Comparison of ENCODE assay signal across 10 cellular contexts in genomic region chr5:40991168-40991980, GRCh38.
DNase-seq lines count a peak whose midpoint lies in the region; ATAC-seq and TF ChIP-seq lines count a peak whose summit lies in the region.
"Had no signal": no experiment of that assay in that cellular context is flagged by ENCODE, and none has a peak within 500 bp of the region (broad histone marks: within the 10 kb centered on the region; RNA-seq: fewer than 3 reads in every experiment).

No MANE protein-coding gene starts in this region.

- peaks cover 5% of the 10 kb centered on the region for H3K9me3 Mint-ChIP-seq in neural crest cell

- no peak for TF ChIP-seq POLR2A in adrenal gland (IDR thresholded peaks at IDR 0.05)

- H3K36me3 Mint-ChIP-seq in neural crest cell (ENCODE audit: low read depth), result no peaks in the 10 kb centered on the region

- H3K27me3 ChIP-seq in adrenal gland, result no peaks in the 10 kb centered on the region

- H3K27ac Mint-ChIP-seq in neural crest cell (ENCODE audit: unreplicated experiment), result peak overlapping the region; percentile 10
- H3K27ac Mint-ChIP-seq: activated B cell treated with CpG ODN at 0.5 μM for 24 hours had no signal

- peak; percentile 36 to 88 (median 70) for DNase-seq in adrenal gland
- peak; percentile 86 for DNase-seq in fibroblast of the conjunctiva (ENCODE audit: low read depth)
- no peak for DNase-seq in neural crest cell (ENCODE audit: low read depth, low spot score)
- peak; percentile 77 for DNase-seq in ureter (ENCODE audit: low spot score)
- DNase-seq in activated CD4-positive, CD25-positive, alpha-beta regulatory T cell (lab: John Stamatoyannopoulos, UW), result no peak
- no peak for DNase-seq in GM03348 (ENCODE audit: low spot score)
- no peak for DNase-seq in activated T-cell treated with anti-CD3 and anti-CD28 coated beads, Interleukin-2, amount 50 U/mL, for 48 hours
- DNase-seq: activated B cell treated with CpG ODN at 0.5 μM for 24 hours, NCI-H69 had no signal

- H3K36me3 ChIP-seq in adrenal gland (replicated peaks in 1 of 2), result no peaks in the 10 kb centered on the region

- TF ChIP-seq CTCF in adrenal gland (IDR thresholded peaks at IDR 0.05), result peak in 1 of 6 experiments; percentile 21
- TF ChIP-seq CTCF in neural crest cell (conservative IDR thresholded peaks at IDR 0.05), result no peak

- H3K27ac ChIP-seq in adrenal gland, result peak overlapping the region; percentile 3 to 85 (median 75)

- no peak overlapping the region for H3K4me3 ChIP-seq in adrenal gland

- no peaks in the 10 kb centered on the region for H3K9me3 ChIP-seq in adrenal gland (replicated peaks in 1 of 3)

- H3K4me1 Mint-ChIP-seq in neural crest cell, result peaks cover 19% of the 10 kb centered on the region
- H3K4me1 Mint-ChIP-seq: activated B cell treated with CpG ODN at 0.5 μM for 24 hours had no signal

- H3K4me1 ChIP-seq in adrenal gland (replicated peaks in 1 of 2), result peaks cover 18 to 32% of the 10 kb centered on the region in 2 donors

- no peak overlapping the region for H3K4me3 Mint-ChIP-seq in neural crest cell
- H3K4me3 Mint-ChIP-seq: activated B cell treated with CpG ODN at 0.5 μM for 24 hours had no signal

- 4 to 29% (median 14%) methylated on average over 2 of the region's 2 CpGs for WGBS in adrenal gland, 4 donors

- ATAC-seq in HG03025 (IDR thresholded peaks at IDR 0.05; ENCODE audit: low FRiP score, unreplicated experiment), result no peak

- intact Hi-C loops in adrenal gland (cut with DNase I), result no loop called here

- H3K27me3 Mint-ChIP-seq in neural crest cell (ENCODE audit: low read depth), result no peaks in the 10 kb centered on the region
- H3K27me3 Mint-ChIP-seq: activated B cell treated with CpG ODN at 0.5 μM for 24 hours had no signal

Comparison
In these comparisons a context has a peak if more than half of its experiments do, and no peak if none do; other contexts are left out.
1. DNase-seq: peak in adrenal gland (7 of 7), fibroblast of the conjunctiva (single experiment) and ureter (single experiment); none in neural crest cell (single experiment), activated CD4-positive, CD25-positive, alpha-beta regulatory T cell (0 of 4), GM03348 (single experiment) and activated T-cell treated with anti-CD3 and anti-CD28 coated beads, Interleukin-2, amount 50 U/mL, for 48 hours (0 of 2).